Comparison of ENCODE assay signal across 22 cellular contexts in the genomic region with DNA sequence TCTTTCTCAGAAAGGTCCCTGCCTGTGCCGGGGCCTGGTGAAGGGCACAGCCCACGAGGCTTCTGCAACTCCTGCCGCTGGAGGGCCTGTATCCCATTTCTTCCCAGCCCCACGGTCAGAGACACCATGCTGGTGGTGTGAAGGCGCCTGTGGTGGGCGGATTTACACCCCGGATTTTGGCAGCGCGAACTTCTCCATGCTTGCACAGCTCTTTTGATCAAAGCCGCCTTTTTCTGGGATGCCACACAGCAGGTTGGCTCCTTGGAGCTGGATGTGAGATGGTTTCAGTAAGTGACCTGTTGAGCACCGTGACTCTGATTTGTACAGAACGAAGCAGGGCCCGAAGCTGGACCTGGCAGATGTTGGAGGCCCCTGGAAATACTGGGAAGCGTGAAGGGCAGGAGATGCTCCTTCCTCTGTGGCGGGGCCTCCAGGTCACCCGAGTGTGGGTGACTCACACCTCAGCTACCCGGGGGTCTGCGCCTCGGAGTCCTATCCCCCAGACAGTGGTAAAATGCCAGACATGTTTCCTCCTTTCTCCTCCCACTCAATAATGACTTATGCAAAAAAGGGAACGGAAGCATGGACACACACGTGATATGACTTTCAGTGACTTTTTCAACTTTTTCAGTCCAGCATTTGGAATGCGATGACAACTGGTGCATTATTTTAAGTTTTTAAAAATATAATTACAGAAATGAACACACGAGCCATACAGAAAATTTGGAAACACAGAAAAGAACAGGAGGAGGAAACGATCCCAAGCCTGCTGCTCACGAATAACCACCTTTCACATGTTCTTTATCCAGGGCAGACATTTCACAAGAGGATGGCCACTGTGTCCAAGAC. TPM values are rescaled to one million over a fixed set of nuclear protein-coding genes. Genes with fewer than 3 reads are reported as not detected.
DNase-seq lines count a peak whose midpoint lies in the region; ATAC-seq and TF ChIP-seq lines count a peak whose summit lies in the region.
"Had no signal": no experiment of that assay in that cellular context is flagged by ENCODE, and none has a peak within 500 bp of the region (broad histone marks: within the 10 kb centered on the region; RNA-seq: fewer than 3 reads in every experiment).

No MANE protein-coding gene starts in this region.

- H3K4me3 ChIP-seq in SJSA1, result no peak overlapping the region
- H3K4me3 ChIP-seq in fibroblast of pulmonary artery (replicated peaks; ENCODE audit: low read depth, low read length), result no peak overlapping the region
- H3K4me3 ChIP-seq in mucosa of descending colon, result no peak overlapping the region
- H3K4me3 ChIP-seq: body of pancreas, esophagus muscularis mucosa, heart left ventricle, right atrium auricular region had no signal

- no peak overlapping the region for H3K4me3 Mint-ChIP-seq in stimulated activated memory B cell treated with anti-CD40 and anti-IgM and Interleukin-4, amounts not matched to agents 10 μg/mL and 1 μg/mL and 100 μg/mL, for 72 hours
- no peak overlapping the region for H3K4me3 Mint-ChIP-seq in immature natural killer cell
- H3K4me3 Mint-ChIP-seq: activated naive CD4-positive, alpha-beta T cell treated with anti-CD3 and anti-CD28 coated beads for 36 hours; CD4-positive, alpha-beta memory T cell; stimulated activated naive CD8-positive, alpha-beta T cell treated with anti-CD3 and anti-CD28 coated beads, Interleukin-15, Interleukin-2, amounts not matched to agents 100 ng/mL and 50 ng/mL, for 24 hours had no signal

- ATAC-seq in stimulated activated memory B cell treated with anti-CD40 and anti-IgM and Interleukin-4, amounts not matched to agents 10 μg/mL and 1 μg/mL and 100 μg/mL, for 72 hours, result no peak
- ATAC-seq in mucosa of descending colon, result no peak
- ATAC-seq in GM18520 (IDR thresholded peaks at IDR 0.05; ENCODE audit: unreplicated experiment), result no peak
- ATAC-seq: body of pancreas, Panc1 had no signal

- H3K4me1 ChIP-seq in SJSA1 (replicated peaks) (peaks cover 29% of the 10 kb centered on the region), mucosa of descending colon (ENCODE audit: low read depth) (peaks cover under 1% of the 10 kb centered on the region)
- H3K4me1 ChIP-seq: body of pancreas, esophagus muscularis mucosa, right atrium auricular region had no signal

- H3K36me3 Mint-ChIP-seq in stimulated activated memory B cell treated with anti-CD40 and anti-IgM and Interleukin-4, amounts not matched to agents 10 μg/mL and 1 μg/mL and 100 μg/mL, for 72 hours, result no peaks in the 10 kb centered on the region
- H3K36me3 Mint-ChIP-seq in immature natural killer cell, result no peaks in the 10 kb centered on the region
- H3K36me3 Mint-ChIP-seq: CD4-positive, alpha-beta memory T cell had no signal

- TF ChIP-seq CTCF in fibroblast of pulmonary artery (IDR thresholded peaks at IDR 0.05; ENCODE audit: low read length, missing control alignments) (no peak), mucosa of descending colon (IDR thresholded peaks at IDR 0.05) (no peak)

- H3K4me1 Mint-ChIP-seq in stimulated activated memory B cell treated with anti-CD40 and anti-IgM and Interleukin-4, amounts not matched to agents 10 μg/mL and 1 μg/mL and 100 μg/mL, for 72 hours, result peaks cover 41% of the 10 kb centered on the region
- H3K4me1 Mint-ChIP-seq in immature natural killer cell, result peaks cover 5 to 8% of the 10 kb centered on the region in 2 donors
- H3K4me1 Mint-ChIP-seq: CD4-positive, alpha-beta memory T cell had no signal

- peak overlapping the region; percentile 68 for H3K27ac ChIP-seq in SJSA1
- H3K27ac ChIP-seq: esophagus muscularis mucosa, right atrium auricular region had no signal

- DNase-seq in SIG-M5 treated with dmso at 0.1 percent for 504 hours (lab: John Stamatoyannopoulos, UW; ENCODE audit: unreplicated experiment) (peak; percentile 57), SIG-M5 (lab: John Stamatoyannopoulos, UW) (no peak), SJSA1 (ENCODE audit: low read depth in 1 of 2, low spot score in 2 of 2) (peak; percentile 43 to 64), fibroblast of pulmonary artery (ENCODE audit: low read depth) (peak; percentile 36), immature natural killer cell (no peak), mucosa of descending colon (no peak)
- DNase-seq: 8988T; activated CD4-positive, alpha-beta T cell treated with anti-CD3 and anti-CD28 coated beads, Interleukin-2, amount 50 U/mL, for 48 hours; activated naive CD4-positive, alpha-beta T cell treated with anti-CD3 and anti-CD28 coated beads for 36 hours; activated T-cell treated with anti-CD3 and anti-CD28 coated beads, Interleukin-2, amount 50 U/mL, for 1 hour; CD4-positive, alpha-beta memory T cell; DND-41; NCI-H1048 had no signal

- H3K9me3 ChIP-seq in SJSA1 (replicated peaks), result no peaks in the 10 kb centered on the region
- no peaks in the 10 kb centered on the region for H3K9me3 ChIP-seq in mucosa of descending colon
- H3K9me3 ChIP-seq: body of pancreas, esophagus muscularis mucosa, heart left ventricle, right atrium auricular region had no signal

- peak overlapping the region; percentile 48 for H3K27ac Mint-ChIP-seq in stimulated activated memory B cell treated with anti-CD40 and anti-IgM and Interleukin-4, amounts not matched to agents 10 μg/mL and 1 μg/mL and 100 μg/mL, for 72 hours
- no peak overlapping the region for H3K27ac Mint-ChIP-seq in immature natural killer cell
- H3K27ac Mint-ChIP-seq: activated naive CD4-positive, alpha-beta T cell treated with anti-CD3 and anti-CD28 coated beads for 36 hours; CD4-positive, alpha-beta memory T cell; stimulated activated naive CD8-positive, alpha-beta T cell treated with anti-CD3 and anti-CD28 coated beads, Interleukin-15, Interleukin-2, amounts not matched to agents 100 ng/mL and 50 ng/mL, for 24 hours had no signal

- no peaks in the 10 kb centered on the region for H3K27me3 ChIP-seq in SJSA1 (replicated peaks)
- H3K27me3 ChIP-seq: body of pancreas, heart left ventricle, right atrium auricular region had no signal

- intact Hi-C loops in mucosa of descending colon (cut with DNase I, micrococcal nuclease), result no loop called here

- H3K27me3 Mint-ChIP-seq in stimulated activated memory B cell treated with anti-CD40 and anti-IgM and Interleukin-4, amounts not matched to agents 10 μg/mL and 1 μg/mL and 100 μg/mL, for 72 hours, result peaks cover 18% of the 10 kb centered on the region
- H3K27me3 Mint-ChIP-seq in immature natural killer cell (ENCODE audit: low read depth in 3 of 3), result peaks cover 5 to 14% (median 9%) of the 10 kb centered on the region in 3 donors
- H3K27me3 Mint-ChIP-seq: CD4-positive, alpha-beta memory T cell; stimulated activated naive CD8-positive, alpha-beta T cell treated with anti-CD3 and anti-CD28 coated beads, Interleukin-15, Interleukin-2, amounts not matched to agents 100 ng/mL and 50 ng/mL, for 24 hours had no signal

- H3K9me3 Mint-ChIP-seq in stimulated activated memory B cell treated with anti-CD40 and anti-IgM and Interleukin-4, amounts not matched to agents 10 μg/mL and 1 μg/mL and 100 μg/mL, for 72 hours, result no peaks in the 10 kb centered on the region
- no peaks in the 10 kb centered on the region for H3K9me3 Mint-ChIP-seq in immature natural killer cell
- H3K9me3 Mint-ChIP-seq: activated naive CD4-positive, alpha-beta T cell treated with anti-CD3 and anti-CD28 coated beads for 36 hours; CD4-positive, alpha-beta memory T cell; stimulated activated naive CD8-positive, alpha-beta T cell treated with anti-CD3 and anti-CD28 coated beads, Interleukin-15, Interleukin-2, amounts not matched to agents 100 ng/mL and 50 ng/mL, for 24 hours had no signal

- H3K36me3 ChIP-seq in SJSA1, result no peaks in the 10 kb centered on the region
- H3K36me3 ChIP-seq in mucosa of descending colon (ENCODE audit: low read depth), result no peaks in the 10 kb centered on the region
- H3K36me3 ChIP-seq: esophagus muscularis mucosa, heart left ventricle, right atrium auricular region had no signal

RNA-seq across cellular contexts. Expression of gene UMODL1, which starts 9.0 kb away (rescaled TPM):
- total RNA-seq in SJSA1 (2014; rRNA removed; shearing (Covaris generic)), result 0.22 TPM in 1 of 2 replicates, not detected in the other
- polyA plus RNA-seq in immature natural killer cell, result not detected
- total RNA-seq in mucosa of descending colon, result under 1 TPM; 0.14 to 0.90 (median 0.16) TPM
- total RNA-seq: activated naive CD4-positive, alpha-beta T cell treated with anti-CD3 and anti-CD28 coated beads for 36 hours; body of pancreas; right atrium auricular region; ureter had no signal
- polyA plus RNA-seq: heart left ventricle had no signal

Comparison
In these comparisons a context has a peak if more than half of its experiments do, and no peak if none do; other contexts are left out.
1. DNase-seq: peak in SIG-M5 treated with dmso at 0.1 percent for 504 hours (single experiment), SJSA1 (2 of 2) and fibroblast of pulmonary artery (single experiment); none in SIG-M5 (single experiment), immature natural killer cell (0 of 3) and mucosa of descending colon (0 of 3).